ENCODE assay signal across 13 cellular contexts in the genomic region with DNA sequence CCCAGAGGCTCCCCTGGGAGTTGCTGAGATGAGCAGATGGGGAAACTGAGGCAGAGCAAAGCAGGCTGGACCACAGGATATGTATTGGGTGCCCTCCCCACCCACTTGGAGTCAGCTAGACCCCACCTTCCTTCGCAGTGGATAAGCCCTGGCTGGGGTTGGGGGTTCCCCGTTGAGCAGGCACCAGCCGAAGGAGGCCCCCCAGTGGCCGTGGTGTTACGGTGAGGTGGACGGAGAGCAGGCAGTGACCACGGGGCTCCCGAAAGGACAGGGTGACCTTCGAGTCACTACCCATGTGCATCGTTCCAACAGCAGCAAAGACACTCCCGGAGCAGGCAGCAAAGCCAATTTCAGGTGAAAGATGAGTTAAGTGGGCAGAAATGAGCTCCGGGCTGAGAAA.
DNase-seq lines count a peak whose midpoint lies in the region; ATAC-seq and TF ChIP-seq lines count a peak whose summit lies in the region.
"Had no signal": no experiment of that assay in that cellular context is flagged by ENCODE, and none has a peak within 500 bp of the region (broad histone marks: within the 10 kb centered on the region; RNA-seq: fewer than 3 reads in every experiment).

No MANE protein-coding gene starts in this region.

- no peak overlapping the region for H3K27ac Mint-ChIP-seq in chondrocyte (ENCODE audit: unreplicated experiment)
- H3K27ac Mint-ChIP-seq: activated B cell treated with CpG ODN at 0.5 μM for 24 hours; activated naive CD4-positive, alpha-beta T cell treated with anti-CD3 and anti-CD28 coated beads, Interleukin-2, amount 50 U/mL, for 24 hours had no signal

- ATAC-seq in left lung (peak; percentile 34), HG02970 (IDR thresholded peaks at IDR 0.05; ENCODE audit: low FRiP score, unreplicated experiment) (no peak), HG03457 (IDR thresholded peaks at IDR 0.05; ENCODE audit: unreplicated experiment) (no peak)

- H3K4me3 Mint-ChIP-seq in chondrocyte (ENCODE audit: unreplicated experiment), result no peak overlapping the region
- H3K4me3 Mint-ChIP-seq: activated B cell treated with CpG ODN at 0.5 μM for 24 hours; activated naive CD4-positive, alpha-beta T cell treated with anti-CD3 and anti-CD28 coated beads, Interleukin-2, amount 50 U/mL, for 24 hours had no signal

- H3K4me1 Mint-ChIP-seq in chondrocyte (ENCODE audit: low read depth), result no peaks in the 10 kb centered on the region
- H3K4me1 Mint-ChIP-seq: activated B cell treated with CpG ODN at 0.5 μM for 24 hours; activated naive CD4-positive, alpha-beta T cell treated with anti-CD3 and anti-CD28 coated beads, Interleukin-2, amount 50 U/mL, for 24 hours had no signal

- peaks cover 2% of the 10 kb centered on the region for H3K27me3 Mint-ChIP-seq in chondrocyte (ENCODE audit: low read depth)
- H3K27me3 Mint-ChIP-seq: activated B cell treated with CpG ODN at 0.5 μM for 24 hours; activated naive CD4-positive, alpha-beta T cell treated with anti-CD3 and anti-CD28 coated beads, Interleukin-2, amount 50 U/mL, for 24 hours had no signal

- no peaks in the 10 kb centered on the region for H3K4me1 ChIP-seq in BE2C
- H3K4me1 ChIP-seq in left lung, result no peaks in the 10 kb centered on the region

- TF ChIP-seq CTCF in BE2C (IDR thresholded peaks at IDR 0.05; ENCODE audit: low read depth, low read length), result peak; percentile 31; the same call in 1 of the 2 replicates
- TF ChIP-seq CTCF in HFF-Myc (IDR thresholded peaks at IDR 0.05; ENCODE audit: low read depth, low read length, missing control alignments), result peak; percentile 24
- TF ChIP-seq CTCF in chondrocyte (IDR thresholded peaks at IDR 0.05), result peak; percentile 51
- TF ChIP-seq CTCF in left lung (IDR thresholded peaks at IDR 0.05), result no peak

- H3K4me3 ChIP-seq in BE2C (ENCODE audit: low read depth, low read length) (no peak overlapping the region), HFF-Myc (replicated peaks; ENCODE audit: low read depth, low read length) (no peak overlapping the region), left lung (no peak overlapping the region)
- H3K4me3 ChIP-seq: thoracic aorta had no signal

- intact Hi-C loops in left lung (cut with DNase I), result no loop called here

- H3K36me3 Mint-ChIP-seq in chondrocyte (ENCODE audit: low read depth), result peaks cover 4% of the 10 kb centered on the region
- H3K36me3 Mint-ChIP-seq: activated naive CD4-positive, alpha-beta T cell treated with anti-CD3 and anti-CD28 coated beads, Interleukin-2, amount 50 U/mL, for 24 hours had no signal

- H3K36me3 ChIP-seq in BE2C (no peaks in the 10 kb centered on the region), left lung (no peaks in the 10 kb centered on the region)
- H3K36me3 ChIP-seq: thoracic aorta had no signal

- H3K9me3 ChIP-seq in BE2C (no peaks in the 10 kb centered on the region), left lung (peaks cover 0 to 5% of the 10 kb centered on the region in 2 donors)
- H3K9me3 ChIP-seq: thoracic aorta had no signal

- peaks cover 9% of the 10 kb centered on the region for H3K9me3 Mint-ChIP-seq in chondrocyte (ENCODE audit: low read depth)
- H3K9me3 Mint-ChIP-seq: activated B cell treated with CpG ODN at 0.5 μM for 24 hours; activated naive CD4-positive, alpha-beta T cell treated with anti-CD3 and anti-CD28 coated beads, Interleukin-2, amount 50 U/mL, for 24 hours had no signal

- no peak for DNase-seq in BE2C
- no peak for DNase-seq in HFF-Myc (ENCODE audit: extremely low read depth, low read depth)
- DNase-seq in chondrocyte (ENCODE audit: low spot score), result no peak
- no peak for DNase-seq in left lung
- DNase-seq in activated CD4-positive, CD25-positive, alpha-beta regulatory T cell (lab: John Stamatoyannopoulos, UW), result no peak
- no peak for DNase-seq in ecto neural progenitor cell (ENCODE audit: low spot score)
- DNase-seq: activated B cell treated with CpG ODN at 0.5 μM for 24 hours; NCI-H1417; stimulated activated CD4-positive, alpha-beta T cell treated with anti-CD3 and anti-CD28 coated beads, Interleukin-4, amount 100 ng/mL, for 24 hours had no signal

- H3K27me3 ChIP-seq in BE2C (no peaks in the 10 kb centered on the region), left lung (peaks cover 0 to 7% of the 10 kb centered on the region in 2 donors)

- H3K27ac ChIP-seq in left lung, result no peak overlapping the region
- H3K27ac ChIP-seq: thoracic aorta had no signal

Comparison
In these comparisons a context has a peak if more than half of its experiments do, and no peak if none do; other contexts are left out.
1. CTCF ChIP-seq: peak in BE2C (single experiment), HFF-Myc (single experiment) and chondrocyte (single experiment); none in left lung (0 of 2).